Comparison of ENCODE assay signal across 18 cellular contexts in the genomic region with DNA sequence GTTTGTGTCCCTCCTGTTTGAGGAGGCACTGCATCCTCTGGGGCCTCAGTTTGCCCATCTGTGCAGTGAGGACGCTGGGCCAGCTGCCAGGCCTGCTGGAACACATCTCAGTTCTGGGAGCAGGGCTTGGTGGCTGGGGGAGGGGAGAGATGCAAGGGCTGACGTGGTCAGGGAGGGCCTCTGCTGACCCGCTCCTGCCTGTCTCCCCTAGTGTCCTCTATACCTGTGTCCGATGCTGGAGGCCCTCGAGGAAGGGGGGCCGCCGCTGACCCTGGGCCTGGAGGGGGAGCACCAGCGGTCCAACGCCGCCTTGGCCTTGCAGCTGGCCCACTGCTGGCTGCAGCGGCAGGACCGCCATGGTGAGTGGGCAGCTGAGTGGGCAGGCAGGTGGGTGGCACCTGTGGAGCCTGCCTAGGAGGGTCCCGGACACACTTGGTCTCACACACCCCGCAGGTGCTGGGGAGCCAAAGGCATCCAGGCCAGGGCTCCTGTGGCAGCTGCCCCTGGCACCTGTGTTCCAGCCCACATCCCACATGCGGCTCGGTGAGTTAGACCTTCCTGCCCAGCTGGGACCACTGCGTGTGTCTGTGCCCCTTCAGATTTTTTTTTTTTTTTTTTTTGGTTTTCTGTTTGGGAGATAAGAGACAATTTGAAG.
"Had no signal": no experiment of that assay in that cellular context is flagged by ENCODE, and none has a peak within 500 bp of the region (broad histone marks: within the 10 kb centered on the region; RNA-seq: fewer than 3 reads in every experiment).

No MANE protein-coding gene starts in this region.

- DNase-seq: activated CD4-positive, alpha-beta memory T cell treated with anti-CD3 and anti-CD28 coated beads, Interleukin-2, amount 10 ng/mL, durations not matched to agents 7 days and 5 days; activated CD8-positive, alpha-beta memory T cell treated with anti-CD3 and anti-CD28 coated beads, Interleukin-2, amount 50 U/mL, for 48 hours; activated naive CD4-positive, alpha-beta T cell treated with anti-CD3 and anti-CD28 coated beads, Interleukin-2, amount 10 ng/mL, durations not matched to agents 7 days and 5 days; amygdala; brain microvascular endothelial cell; cerebellar nuclear complex; endodermal cell; hypothalamus; midbrain; sigmoid colon; stimulated activated CD4-positive, alpha-beta T cell treated with anti-CD3 and anti-CD28 coated beads, Interleukin-12 subunit alpha, Interleukin-12 subunit beta, amount 100 ng/mL, for 4 hours; stimulated activated naive CD8-positive, alpha-beta T cell treated with anti-CD3 and anti-CD28 coated beads, Interleukin-15, Interleukin-2, amounts not matched to agents 100 U/mL and 50 U/mL, for 24 hours had no signal

- H3K4me3 Mint-ChIP-seq: activated CD4-positive, alpha-beta memory T cell treated with anti-CD3 and anti-CD28 coated beads, Interleukin-2, amount 10 ng/mL, durations not matched to agents 7 days and 5 days; activated naive CD4-positive, alpha-beta T cell treated with anti-CD3 and anti-CD28 coated beads, Interleukin-2, amount 10 ng/mL, durations not matched to agents 7 days and 5 days; dendritic cell treated with granulocyte-macrophage colony-stimulating factor and Interleukin-4, amounts not matched to agents 40 ng/mL and 50 ng/mL, for 4 days had no signal

- H3K9me3 Mint-ChIP-seq: activated CD4-positive, alpha-beta memory T cell treated with anti-CD3 and anti-CD28 coated beads, Interleukin-2, amount 10 ng/mL, durations not matched to agents 7 days and 5 days; activated naive CD4-positive, alpha-beta T cell treated with anti-CD3 and anti-CD28 coated beads, Interleukin-2, amount 10 ng/mL, durations not matched to agents 7 days and 5 days; dendritic cell treated with granulocyte-macrophage colony-stimulating factor and Interleukin-4, amounts not matched to agents 40 ng/mL and 50 ng/mL, for 4 days; endodermal cell had no signal

- H3K27me3 Mint-ChIP-seq: activated CD4-positive, alpha-beta memory T cell treated with anti-CD3 and anti-CD28 coated beads, Interleukin-2, amount 10 ng/mL, durations not matched to agents 7 days and 5 days; activated naive CD4-positive, alpha-beta T cell treated with anti-CD3 and anti-CD28 coated beads, Interleukin-2, amount 10 ng/mL, durations not matched to agents 7 days and 5 days; dendritic cell treated with granulocyte-macrophage colony-stimulating factor and Interleukin-4, amounts not matched to agents 40 ng/mL and 50 ng/mL, for 4 days had no signal

- H3K27ac Mint-ChIP-seq: activated CD4-positive, alpha-beta memory T cell treated with anti-CD3 and anti-CD28 coated beads, Interleukin-2, amount 10 ng/mL, durations not matched to agents 7 days and 5 days; activated naive CD4-positive, alpha-beta T cell treated with anti-CD3 and anti-CD28 coated beads, Interleukin-2, amount 10 ng/mL, durations not matched to agents 7 days and 5 days; dendritic cell treated with granulocyte-macrophage colony-stimulating factor and Interleukin-4, amounts not matched to agents 40 ng/mL and 50 ng/mL, for 4 days; endodermal cell had no signal

- H3K27me3 ChIP-seq: brain microvascular endothelial cell, sigmoid colon, suprapubic skin, upper lobe of left lung had no signal

- H3K9me3 ChIP-seq: prostate gland, sigmoid colon, suprapubic skin, upper lobe of left lung had no signal

- H3K27ac ChIP-seq: brain microvascular endothelial cell, prostate gland, suprapubic skin, upper lobe of left lung had no signal

- FAIRE-seq: TTC549 had no signal

- H3K4me3 ChIP-seq: lung, prostate gland, upper lobe of left lung had no signal
